ENCODE assay signal across 17 cellular contexts in the genomic region with DNA sequence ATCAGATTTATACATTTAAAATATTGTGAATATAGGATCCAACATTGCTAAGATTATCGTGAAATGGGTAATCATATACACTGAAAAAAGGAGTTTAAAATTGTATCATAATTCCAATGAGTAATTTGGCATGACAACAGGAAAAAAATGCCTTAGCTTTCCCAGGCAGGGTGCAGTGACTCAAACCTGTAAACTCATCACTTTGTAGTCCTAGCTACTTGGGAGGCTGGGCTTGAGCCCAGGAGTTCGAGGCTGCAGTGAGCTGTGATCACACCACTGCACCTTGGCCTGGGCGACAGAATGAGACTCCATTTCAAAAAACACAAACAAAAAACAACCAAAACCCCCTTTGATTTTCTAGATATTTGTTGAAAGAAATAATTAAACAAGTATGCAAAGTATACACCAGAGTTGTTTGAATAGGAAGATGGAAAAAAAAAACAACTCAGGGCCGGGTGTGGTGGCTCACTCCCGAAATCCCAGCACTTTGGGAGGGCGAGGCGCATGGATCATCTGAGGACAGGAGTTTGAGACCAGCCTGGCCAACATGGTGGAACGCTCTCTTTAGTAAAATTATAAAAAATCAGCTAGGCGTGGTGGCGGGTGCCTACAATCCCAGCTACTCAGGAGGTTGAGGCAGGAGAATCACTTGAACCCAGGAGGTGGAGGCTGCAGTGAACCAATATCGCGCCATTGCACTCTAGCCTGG.
DNase-seq lines count a peak whose midpoint lies in the region; ATAC-seq and TF ChIP-seq lines count a peak whose summit lies in the region.
"Had no signal": no experiment of that assay in that cellular context is flagged by ENCODE, and none has a peak within 500 bp of the region (broad histone marks: within the 10 kb centered on the region; RNA-seq: fewer than 3 reads in every experiment).

No MANE protein-coding gene starts in this region.

- no peak overlapping the region for H3K9ac ChIP-seq in adipocyte (ENCODE audit: low read length)

- H3K4me1 Mint-ChIP-seq in endothelial cell (ENCODE audit: unreplicated experiment) = no peaks in the 10 kb centered on the region
- H3K4me1 Mint-ChIP-seq: activated B cell treated with CpG ODN at 0.5 μM for 24 hours; activated naive CD8-positive, alpha-beta T cell treated with anti-CD3 and anti-CD28 coated beads, Interleukin-2, amount 10 ng/mL, durations not matched to agents 7 days and 5 days had no signal

- H3K4me1 ChIP-seq in HEK293 (ENCODE audit: control insufficient read depth, insufficient read depth, low read length) (peaks cover 3% of the 10 kb centered on the region; the same call in 1 of the 2 replicates), adipocyte (ENCODE audit: control insufficient read depth, insufficient read depth, low read length) (peaks cover 3% of the 10 kb centered on the region)

- no peaks in the 10 kb centered on the region for H3K27me3 ChIP-seq in adipocyte (replicated peaks; ENCODE audit: control insufficient read depth, insufficient read depth, low read length)
- H3K27me3 ChIP-seq: suprapubic skin had no signal

- no peaks in the 10 kb centered on the region for H3K36me3 Mint-ChIP-seq in endothelial cell (ENCODE audit: low read depth, unreplicated experiment)

- H3K4me3 ChIP-seq in HEK293 (ENCODE audit: low read depth, low read length) (no peak overlapping the region), adipocyte (ENCODE audit: low read length) (no peak overlapping the region), fibroblast of the aortic adventitia (ENCODE audit: low read depth, low read length) (no peak overlapping the region)
- H3K4me3 ChIP-seq: coronary artery, suprapubic skin had no signal

- H3K9me3 Mint-ChIP-seq in endothelial cell (ENCODE audit: unreplicated experiment) = no peaks in the 10 kb centered on the region
- H3K9me3 Mint-ChIP-seq: activated B cell treated with CpG ODN at 0.5 μM for 24 hours; natural killer cell treated with Interleukin-12 subunit alpha and Interleukin-12 subunit beta and Interleukin-15 and Interleukin-18, amount 100 ng/mL, for 72 hours had no signal

- H3K36me3 ChIP-seq in HEK293 (ENCODE audit: control insufficient read depth in 2 of 2, insufficient read depth in 1 of 2, low read length in 2 of 2) (no peaks in the 10 kb centered on the region), adipocyte (ENCODE audit: control insufficient read depth, insufficient read depth, low read length, severe bottlenecking) (no peaks in the 10 kb centered on the region)

- H3K27ac ChIP-seq in HEK293 (ENCODE audit: extremely low read depth, low read depth, low read length) = no peak overlapping the region
- H3K27ac ChIP-seq: C4-2B, coronary artery, suprapubic skin had no signal

- H3K4me3 Mint-ChIP-seq in endothelial cell (ENCODE audit: unreplicated experiment) = no peak overlapping the region
- H3K4me3 Mint-ChIP-seq: activated B cell treated with CpG ODN at 0.5 μM for 24 hours; activated CD8-positive, alpha-beta memory T cell treated with anti-CD3 and anti-CD28 coated beads, Interleukin-2, amount 10 ng/mL, durations not matched to agents 7 days and 5 days; activated naive CD8-positive, alpha-beta T cell treated with anti-CD3 and anti-CD28 coated beads, Interleukin-2, amount 10 ng/mL, durations not matched to agents 7 days and 5 days; natural killer cell treated with Interleukin-12 subunit alpha and Interleukin-12 subunit beta and Interleukin-15 and Interleukin-18, amount 100 ng/mL, for 72 hours had no signal

- ATAC-seq in GM18519 (IDR thresholded peaks at IDR 0.05; ENCODE audit: low FRiP score, unreplicated experiment) = no peak
- ATAC-seq: activated CD8-positive, alpha-beta memory T cell treated with anti-CD3 and anti-CD28 coated beads, Interleukin-2, amount 10 ng/mL, durations not matched to agents 7 days and 5 days; natural killer cell treated with Interleukin-12 subunit alpha and Interleukin-12 subunit beta and Interleukin-15 and Interleukin-18, amount 100 ng/mL, for 72 hours had no signal

- TF ChIP-seq CTCF in HEK293 (tag by site-specific recombination; IDR thresholded peaks at IDR 0.05) = no peak
- TF ChIP-seq CTCF in fibroblast of the aortic adventitia (IDR thresholded peaks at IDR 0.05; ENCODE audit: insufficient read depth, low read length) = no peak
- no peak for TF ChIP-seq CTCF in endothelial cell (IDR thresholded peaks at IDR 0.05; ENCODE audit: unreplicated experiment)

- H3K27ac Mint-ChIP-seq in endothelial cell (ENCODE audit: unreplicated experiment) = no peak overlapping the region
- H3K27ac Mint-ChIP-seq: activated B cell treated with CpG ODN at 0.5 μM for 24 hours; activated CD8-positive, alpha-beta memory T cell treated with anti-CD3 and anti-CD28 coated beads, Interleukin-2, amount 10 ng/mL, durations not matched to agents 7 days and 5 days; activated naive CD8-positive, alpha-beta T cell treated with anti-CD3 and anti-CD28 coated beads, Interleukin-2, amount 10 ng/mL, durations not matched to agents 7 days and 5 days had no signal

- H3K9me3 ChIP-seq in HEK293 (ENCODE audit: control insufficient read depth, insufficient read depth, low read depth, low read length) (no peaks in the 10 kb centered on the region), adipocyte (ENCODE audit: control insufficient read depth, low read length) (no peaks in the 10 kb centered on the region)
- H3K9me3 ChIP-seq: suprapubic skin had no signal

- DNase-seq in AG08395 (ENCODE audit: low spot score) (peak; percentile 65), adipocyte (ENCODE audit: low read depth) (peak; percentile 40), fibroblast of the aortic adventitia (ENCODE audit: low read depth) (peak; percentile 73), NCI-H187 treated with DMSO at 0.1 percent for 48 hours (lab: John Stamatoyannopoulos, UW) (no peak), endothelial cell (ENCODE audit: low spot score) (no peak)
- no peak for DNase-seq in central memory CD4-positive, alpha-beta T cell
- DNase-seq: activated B cell treated with CpG ODN at 0.5 μM for 24 hours; activated CD8-positive, alpha-beta memory T cell treated with anti-CD3 and anti-CD28 coated beads, Interleukin-2, amount 10 ng/mL, durations not matched to agents 7 days and 5 days; activated naive CD8-positive, alpha-beta T cell treated with anti-CD3 and anti-CD28 coated beads, Interleukin-2, amount 10 ng/mL, durations not matched to agents 7 days and 5 days; NCI-H1105; OCI-M1 had no signal

- CTCF ChIA-PET in HEK293 (lab: Yijun Ruan, JAX) = interaction anchor here (0.5 to 1.5 kb wide), 4 partner anchors 10 to 608 kb away, joined by 3 to 5 read pairs (median 3); no protein-coding TSS in a partner anchor

- no peaks in the 10 kb centered on the region for H3K27me3 Mint-ChIP-seq in endothelial cell (ENCODE audit: unreplicated experiment)
- H3K27me3 Mint-ChIP-seq: activated B cell treated with CpG ODN at 0.5 μM for 24 hours; activated CD8-positive, alpha-beta memory T cell treated with anti-CD3 and anti-CD28 coated beads, Interleukin-2, amount 10 ng/mL, durations not matched to agents 7 days and 5 days; activated naive CD8-positive, alpha-beta T cell treated with anti-CD3 and anti-CD28 coated beads, Interleukin-2, amount 10 ng/mL, durations not matched to agents 7 days and 5 days; natural killer cell treated with Interleukin-12 subunit alpha and Interleukin-12 subunit beta and Interleukin-15 and Interleukin-18, amount 100 ng/mL, for 72 hours had no signal

- POLR2A ChIA-PET in HEK293 (lab: Yijun Ruan, JAX) = no interaction called here

TF ChIP-seq in HEK293, 187 proteins besides CTCF, POLR2A, EP300 and RAD21:
- TF ChIP-seq, protein P1, sequence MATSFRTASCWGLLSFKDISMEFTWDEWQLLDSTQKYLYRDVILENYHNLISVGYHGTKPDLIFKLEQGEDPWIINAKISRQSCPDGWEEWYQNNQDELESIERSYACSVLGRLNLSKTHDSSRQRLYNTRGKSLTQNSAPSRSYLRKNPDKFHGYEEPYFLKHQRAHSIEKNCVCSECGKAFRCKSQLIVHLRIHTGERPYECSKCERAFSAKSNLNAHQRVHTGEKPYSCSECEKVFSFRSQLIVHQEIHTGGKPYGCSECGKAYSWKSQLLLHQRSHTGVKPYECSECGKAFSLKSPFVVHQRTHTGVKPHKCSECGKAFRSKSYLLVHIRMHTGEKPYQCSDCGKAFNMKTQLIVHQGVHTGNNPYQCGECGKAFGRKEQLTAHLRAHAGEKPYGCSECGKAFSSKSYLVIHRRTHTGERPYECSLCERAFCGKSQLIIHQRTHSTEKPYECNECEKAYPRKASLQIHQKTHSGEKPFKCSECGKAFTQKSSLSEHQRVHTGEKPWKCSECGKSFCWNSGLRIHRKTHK (tag by site-specific recombination; IDR thresholded peaks at IDR 0.05) = no peak
- no peak for TF ChIP-seq ZNF558 (tag by site-specific recombination; IDR thresholded peaks at IDR 0.05)
- TF ChIP-seq, protein P2, sequence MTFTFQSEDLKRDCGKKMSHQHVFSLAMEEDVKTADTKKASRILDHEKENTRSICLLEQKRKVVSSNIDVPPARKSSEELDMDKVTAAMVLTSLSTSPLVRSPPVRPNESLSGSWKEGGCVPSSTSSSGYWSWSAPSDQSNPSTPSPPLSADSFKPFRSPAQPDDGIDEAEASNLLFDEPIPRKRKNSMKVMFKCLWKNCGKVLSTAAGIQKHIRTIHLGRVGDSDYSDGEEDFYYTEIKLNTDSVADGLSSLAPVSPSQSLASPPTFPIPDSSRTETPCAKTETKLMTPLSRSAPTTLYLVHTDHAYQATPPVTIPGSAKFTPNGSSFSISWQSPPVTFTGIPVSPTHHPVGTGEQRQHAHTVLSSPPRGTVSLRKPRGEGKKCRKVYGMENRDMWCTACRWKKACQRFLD (tag by site-specific recombination; IDR thresholded peaks at IDR 0.05) = no peak
- TF ChIP-seq ZNF521 (tag by site-specific recombination; IDR thresholded peaks at IDR 0.05) = no peak
- peak; percentile 58 for TF ChIP-seq KLF1 (tag by site-specific recombination; IDR thresholded peaks at IDR 0.05)
- no peak for TF ChIP-seq ZNF221 (tag by site-specific recombination; IDR thresholded peaks at IDR 0.05; ENCODE audit: borderline replicate concordance)
- TF ChIP-seq PRDM1 (tag by site-specific recombination; IDR thresholded peaks at IDR 0.05) = no peak
- peak; percentile 7; the same call in 1 of the 2 replicates for TF ChIP-seq ZNF585B (tag by site-specific recombination; IDR thresholded peaks at IDR 0.05)
- TF ChIP-seq ZNF132 (tag by site-specific recombination; IDR thresholded peaks at IDR 0.05; ENCODE audit: borderline replicate concordance) = no peak
- TF ChIP-seq GLIS2 (tag by site-specific recombination; IDR thresholded peaks at IDR 0.05) = no peak
- no peak for TF ChIP-seq HOXC10 (CRISPR knock-in tag; IDR thresholded peaks at IDR 0.05)
- TF ChIP-seq ZNF211 (tag by site-specific recombination; IDR thresholded peaks at IDR 0.05; ENCODE audit: low read depth) = no peak
- TF ChIP-seq YY1 (tag by site-specific recombination; IDR thresholded peaks at IDR 0.05) = no peak
TF ChIP-seq in HEK293: peak in this region for 2.

Comparison
In these comparisons a context has a peak if more than half of its experiments do, and no peak if none do; other contexts are left out.
1. DNase-seq: peak in AG08395 (single experiment), adipocyte (single experiment) and fibroblast of the aortic adventitia (single experiment); none in NCI-H187 treated with DMSO at 0.1 percent for 48 hours (single experiment), central memory CD4-positive, alpha-beta T cell (single experiment) and endothelial cell (single experiment).